Comparison of ENCODE assay signal across 1 cellular context in genomic region chr1:197736689-197737088, GRCh38.
TF ChIP-seq lines count a peak whose summit lies in the region.

No MANE protein-coding gene starts in this region.

TF ChIP-seq in IMR-90, 13 proteins besides CTCF, POLR2A, EP300 and RAD21:
- no peak for TF ChIP-seq FOS (IDR thresholded peaks at IDR 0.05; ENCODE audit: low read depth, low read length)
- peak; percentile 74 for TF ChIP-seq CEBPB (IDR thresholded peaks at IDR 0.05; ENCODE audit: low read depth, low read length)
